Comparison of ENCODE assay signal across 14 cellular contexts in genomic region chr1:119565131-119565772, GRCh38. TPM values are rescaled to one million over a fixed set of nuclear protein-coding genes. Genes with fewer than 3 reads are reported as not detected.
DNase-seq lines count a peak whose midpoint lies in the region; ATAC-seq and TF ChIP-seq lines count a peak whose summit lies in the region.
"Had no signal": no experiment of that assay in that cellular context is flagged by ENCODE, and none has a peak within 500 bp of the region (broad histone marks: within the 10 kb centered on the region; RNA-seq: fewer than 3 reads in every experiment).

No MANE protein-coding gene starts in this region.

- no peak overlapping the region for H4K12ac ChIP-seq in trophoblast cell (ENCODE audit: low read depth, low read length)

- peak overlapping the region; percentile 4 for H2BK12ac ChIP-seq in trophoblast cell (ENCODE audit: low read length)

- no peak overlapping the region for H3K14ac ChIP-seq in trophoblast cell (ENCODE audit: low read length)

- H3K27me3 ChIP-seq in trophoblast cell (ENCODE audit: insufficient read depth, low read length) = no peaks in the 10 kb centered on the region
- H3K27me3 ChIP-seq in WERI-Rb-1 (ENCODE audit: insufficient read depth, low read depth, severe bottlenecking) = no peaks in the 10 kb centered on the region
- H3K27me3 ChIP-seq: upper lobe of left lung had no signal

- H3K79me2 ChIP-seq in trophoblast cell (ENCODE audit: control insufficient read depth, insufficient read depth, low read length, poor library complexity) = no peaks in the 10 kb centered on the region

- no peak overlapping the region for H3K9ac ChIP-seq in trophoblast cell (ENCODE audit: low read length)

- H3K79me1 ChIP-seq in trophoblast cell (ENCODE audit: low read length) = no peaks in the 10 kb centered on the region

- H2BK5ac ChIP-seq in trophoblast cell (ENCODE audit: low read depth, low read length, poor library complexity) = no peak overlapping the region

- H2BK120ac ChIP-seq in trophoblast cell (ENCODE audit: insufficient read depth, low read length, poor library complexity) = no peak overlapping the region

- H3K4ac ChIP-seq in trophoblast cell (ENCODE audit: low read depth, low read length) = no peak overlapping the region

- H3K4me3 ChIP-seq in trophoblast cell (ENCODE audit: low read depth, low read length) (no peak overlapping the region), WERI-Rb-1 (ENCODE audit: low read depth, low read length) (no peak overlapping the region)
- H3K4me3 ChIP-seq: upper lobe of left lung had no signal

- no peak overlapping the region for H3K23ac ChIP-seq in trophoblast cell (ENCODE audit: low read length)

- H3K9me3 ChIP-seq in trophoblast cell (ENCODE audit: insufficient read depth, low read depth, low read length) (peaks cover 3% of the 10 kb centered on the region), WERI-Rb-1 (ENCODE audit: severe bottlenecking) (no peaks in the 10 kb centered on the region)
- H3K9me3 ChIP-seq: upper lobe of left lung had no signal

- no peak overlapping the region for H4K8ac ChIP-seq in trophoblast cell (ENCODE audit: low read depth, low read length)

- H3K4me1 ChIP-seq in trophoblast cell (ENCODE audit: control insufficient read depth in 1 of 2, insufficient read depth in 2 of 2, low read length in 2 of 2) = peaks cover 3 to 7% of the 10 kb centered on the region in 2 experiments

- H2AK5ac ChIP-seq in trophoblast cell (ENCODE audit: low read length) = no peak overlapping the region

- DNase-seq in DMS53 (lab: John Stamatoyannopoulos, UW) (peak; percentile 30), DMS53 treated with DMSO at 0.1 percent for 48 hours (lab: John Stamatoyannopoulos, UW; ENCODE audit: unreplicated experiment) (no peak), SKM-1 treated with dmso at 0.1 percent for 144 hours (lab: John Stamatoyannopoulos, UW; ENCODE audit: unreplicated experiment) (peak; percentile 35), trophoblast cell (no peak), WERI-Rb-1 (no peak), NCI-H446 treated with DMSO at 0.1 percent for 48 hours (lab: John Stamatoyannopoulos, UW) (no peak)
- DNase-seq in activated CD8-positive, alpha-beta memory T cell treated with anti-CD3 and anti-CD28 coated beads, Interleukin-2, amount 50 U/mL, for 4 hours = no peak
- DNase-seq: effector CD4-positive, alpha-beta T cell; EL; KBM-7; NCI-H446; upper lobe of left lung had no signal

- H3K27ac ChIP-seq in trophoblast cell (ENCODE audit: low read depth, low read length) (no peak overlapping the region), WERI-Rb-1 (no peak overlapping the region)
- H3K27ac ChIP-seq: 22Rv1, upper lobe of left lung had no signal

- no peak for TF ChIP-seq CTCF in WERI-Rb-1 (IDR thresholded peaks at IDR 0.05; ENCODE audit: low read depth, low read length)

- H3K36me3 ChIP-seq in trophoblast cell (ENCODE audit: control insufficient read depth in 1 of 2, insufficient read depth in 2 of 2, low read length in 2 of 2) = no peaks in the 10 kb centered on the region
- H3K36me3 ChIP-seq in WERI-Rb-1 = no peaks in the 10 kb centered on the region
- H3K36me3 ChIP-seq: upper lobe of left lung had no signal

- no peak overlapping the region for H3K4me2 ChIP-seq in trophoblast cell (ENCODE audit: low read length)

- H2AFZ ChIP-seq in trophoblast cell (ENCODE audit: insufficient read depth, low read length, poor library complexity) = no peak overlapping the region

- H3K18ac ChIP-seq in trophoblast cell (ENCODE audit: low read length) = no peak overlapping the region

- no CpG with 5 or more reads among the region's 3 CpGs for WGBS in trophoblast cell (ENCODE audit: extremely low coverage, insufficient coverage, insufficient read length)

- peak; percentile 75 for ATAC-seq in HG03280 (IDR thresholded peaks at IDR 0.05; ENCODE audit: unreplicated experiment)

- no peak overlapping the region for H4K91ac ChIP-seq in trophoblast cell (ENCODE audit: low read depth, low read length)

RNA-seq across cellular contexts. Expression of gene HSD3B1, which starts 58.2 kb away (rescaled TPM):
- polyA plus RNA-seq in trophoblast cell (2013) = 250 and 277 TPM in 2 replicates

Comparison
In these comparisons a context has a peak if more than half of its experiments do, and no peak if none do; other contexts are left out.
1. DNase-seq: peak in DMS53 (single experiment) and SKM-1 treated with dmso at 0.1 percent for 144 hours (single experiment); none in DMS53 treated with DMSO at 0.1 percent for 48 hours (single experiment), trophoblast cell (0 of 2), WERI-Rb-1 (single experiment), NCI-H446 treated with DMSO at 0.1 percent for 48 hours (single experiment) and activated CD8-positive, alpha-beta memory T cell treated with anti-CD3 and anti-CD28 coated beads, Interleukin-2, amount 50 U/mL, for 4 hours (single experiment).